In genomic region chr20:43564993-43565757, GRCh38 we compare ENCODE assay signal across 22 cellular contexts. TPM values are rescaled to one million over a fixed set of nuclear protein-coding genes. Genes with fewer than 3 reads are reported as not detected.
DNase-seq lines count a peak whose midpoint lies in the region; ATAC-seq and TF ChIP-seq lines count a peak whose summit lies in the region.
"Had no signal": no experiment of that assay in that cellular context is flagged by ENCODE, and none has a peak within 500 bp of the region (broad histone marks: within the 10 kb centered on the region; RNA-seq: fewer than 3 reads in every experiment).

No MANE protein-coding gene starts in this region.

- H3K4me3 Mint-ChIP-seq in MCF 10A (ENCODE audit: unreplicated experiment): no peak overlapping the region
- H3K4me3 Mint-ChIP-seq: CD14-positive monocyte had no signal

- TF ChIP-seq CTCF in MCF 10A (IDR thresholded peaks at IDR 0.05; ENCODE audit: unreplicated experiment): no peak

- H3K27ac Mint-ChIP-seq in MCF 10A (ENCODE audit: low read depth, unreplicated experiment): no peak overlapping the region
- H3K27ac Mint-ChIP-seq: activated T-helper 2 cell treated with anti-CD3 and anti-CD28 coated beads, Interferon-gamma antibody, Interleukin-2, Interleukin-4, amounts not matched to agents 10 μg/mL and 5 μg/mL and 100 μg/mL, durations not matched to agents 14 hours and 24 hours and 36 hours had no signal

- ATAC-seq in left lobe of liver: no peak
- ATAC-seq: gastrocnemius medialis, left ventricle myocardium superior had no signal

- peak in 11 of 14 donors; percentile 42 to 87 (median 61) for DNase-seq in C1 segment of cervical spinal cord (lab: John Stamatoyannopoulos, UW)
- DNase-seq in SK-N-DZ (ENCODE audit: low spot score): peak; percentile 79
- DNase-seq in hippocampal formation (lab: John Stamatoyannopoulos, UW): peak; percentile 72 to 81
- peak; percentile 42 to 96 (median 66) for DNase-seq in posterior cingulate gyrus
- DNase-seq in COLO668 (lab: John Stamatoyannopoulos, UW; ENCODE audit: unreplicated experiment): no peak
- no peak for DNase-seq in MCF 10A (ENCODE audit: unreplicated experiment)
- no peak for DNase-seq in iPS-NIHi11 (ENCODE audit: low spot score)
- DNase-seq in left lobe of liver (ENCODE audit: low spot score): no peak
- DNase-seq: ACHN; activated CD4-positive, alpha-beta T cell treated with anti-CD3 and anti-CD28 coated beads, Interleukin-2, amount 50 U/mL, for 1 hour; gastrocnemius medialis; KBM-7; left ventricle myocardium superior; MV-4-11; NCI-H187; OCI-M1; SIG-M5; stimulated activated CD8-positive, alpha-beta memory T cell treated with anti-CD3 and anti-CD28 coated beads, Interleukin-4, amount 100 ng/mL, for 48 hours; testis had no signal

- no peaks in the 10 kb centered on the region for H3K4me1 Mint-ChIP-seq in MCF 10A (ENCODE audit: insufficient read depth, unreplicated experiment)

- H3K36me3 Mint-ChIP-seq in MCF 10A (ENCODE audit: insufficient read depth, unreplicated experiment): peaks cover 6% of the 10 kb centered on the region
- H3K36me3 Mint-ChIP-seq: CD14-positive monocyte had no signal

- no peaks in the 10 kb centered on the region for H3K9me3 Mint-ChIP-seq in MCF 10A (ENCODE audit: unreplicated experiment)
- H3K9me3 Mint-ChIP-seq: activated T-helper 2 cell treated with anti-CD3 and anti-CD28 coated beads, Interferon-gamma antibody, Interleukin-2, Interleukin-4, amounts not matched to agents 10 μg/mL and 5 μg/mL and 100 μg/mL, durations not matched to agents 14 hours and 24 hours and 36 hours had no signal

- CTCF ChIA-PET in MCF 10A (lab: Yijun Ruan, JAX): no interaction called here

- no peaks in the 10 kb centered on the region for H3K27me3 Mint-ChIP-seq in MCF 10A (ENCODE audit: insufficient read depth, unreplicated experiment)

- POLR2A ChIA-PET in MCF 10A (lab: Yijun Ruan, JAX): no interaction called here

- no TSS peak for BruUV-seq in MCF 10A (replicated peaks; lab: Mats Ljungman, UMichigan)

- intact Hi-C loops in posterior cingulate gyrus (cut with DNase I): loop anchor here (2.0 kb wide), 1 partner anchor 26 kb away; the partner anchor contains the start of gene IFT52
- intact Hi-C loops in MCF 10A (cut with micrococcal nuclease): no loop called here

RNA-seq across cellular contexts. Expression of gene SGK2, which starts 6.3 kb away (rescaled TPM):
- polyA plus RNA-seq in SK-N-DZ (2014; cell fraction: cytosol; rRNA removed): 2.4 and 2.5 TPM in 2 replicates
- polyA plus RNA-seq in SK-N-DZ (2014; cell fraction: nucleus; rRNA removed): 2.0 and 3.7 TPM in 2 replicates
- total RNA-seq in MCF 10A (2022) (0.33 and 1.1 TPM in 2 replicates), left lobe of liver (81.1 TPM)
- total RNA-seq: T-helper 1 cell treated with Interleukin-12 subunit alpha and Interleukin-12 subunit beta and Interleukin-4 antibody, amounts not matched to agents 30 ng/mL and 1 ng/mL, for 36 hours had no signal
- polyA plus RNA-seq: CD14-positive monocyte had no signal

RNA-seq across cellular contexts. Expression of gene IFT52, which starts 25.6 kb away (rescaled TPM):
- 76.9 and 79.0 TPM in 2 replicates for polyA plus RNA-seq in SK-N-DZ (2014; cell fraction: cytosol; rRNA removed)
- 43.7 and 54.7 TPM in 2 replicates for polyA plus RNA-seq in SK-N-DZ (2014; cell fraction: nucleus; rRNA removed)
- total RNA-seq in MCF 10A (2022) (21.8 and 24.2 TPM in 2 replicates), left lobe of liver (4.4 TPM)

RNA-seq across cellular contexts. Expression of gene L3MBTL1, which starts 57.7 kb away (rescaled TPM):
- 3.7 and 4.9 TPM in 2 replicates for polyA plus RNA-seq in SK-N-DZ (2014; cell fraction: cytosol; rRNA removed)
- polyA plus RNA-seq in SK-N-DZ (2014; cell fraction: nucleus; rRNA removed): 39.9 and 155 TPM in 2 replicates
- total RNA-seq in MCF 10A (2022) (10.5 and 11.4 TPM in 2 replicates), left lobe of liver (3.6 TPM)

Comparison
In these comparisons a context has a peak if more than half of its experiments do, and no peak if none do; other contexts are left out.
1. DNase-seq: peak in C1 segment of cervical spinal cord (11 of 14), SK-N-DZ (single experiment), hippocampal formation (2 of 2) and posterior cingulate gyrus (10 of 10); none in COLO668 (single experiment), MCF 10A (single experiment), iPS-NIHi11 (single experiment) and left lobe of liver (single experiment).
2. RNA of gene SGK2, which starts 6.3 kb away (total RNA-seq): 81.1 TPM in left lobe of liver (single experiment); 0.33 to 1.1 TPM in MCF 10A; every median in the first group is over 10 times any median in the second.